In genomic region chr15:33098082-33099058, GRCh38 we compare ENCODE assay signal across 10 cellular contexts.
DNase-seq lines count a peak whose midpoint lies in the region; ATAC-seq lines count a peak whose summit lies in the region.
"Had no signal": no experiment of that assay in that cellular context is flagged by ENCODE, and none has a peak within 500 bp of the region (broad histone marks: within the 10 kb centered on the region; RNA-seq: fewer than 3 reads in every experiment).

No MANE protein-coding gene starts in this region.

- no peak for ATAC-seq in GM21526 (IDR thresholded peaks at IDR 0.05; ENCODE audit: low FRiP score, unreplicated experiment)
- ATAC-seq: GM12878 had no signal

- in situ Hi-C loops in ACHN (cut with HindIII; ENCODE audit: low pct_ligation_motif_present, low pct_unique_long_range_greater_than_20kb, low sequenced_read_pairs), result no loop called here

- DNase-seq in ACHN (peak; percentile 65), HPDE6-E6E7 (ENCODE audit: extremely low spot score) (peak; percentile 33), UCSD-AML1 (lab: John Stamatoyannopoulos, UW; ENCODE audit: unreplicated experiment) (peak; percentile 58), foreskin melanocyte (peak; percentile 70), T-helper 2 cell (no peak), COLO668 (lab: John Stamatoyannopoulos, UW; ENCODE audit: unreplicated experiment) (no peak), activated gamma-delta T cell treated with Interleukin-2 at 50 U/mL for 16 hours (no peak)
- DNase-seq: heart right ventricle had no signal

Comparison
In these comparisons a context has a peak if more than half of its experiments do, and no peak if none do; other contexts are left out.
1. DNase-seq: peak in ACHN (single experiment), HPDE6-E6E7 (single experiment), UCSD-AML1 (single experiment) and foreskin melanocyte (single experiment); none in T-helper 2 cell (0 of 5), COLO668 (single experiment) and activated gamma-delta T cell treated with Interleukin-2 at 50 U/mL for 16 hours (single experiment).